ENCODE assay signal across 1 cellular context in genomic region chr11:79121351-79121750, GRCh38.
TF ChIP-seq lines count a peak whose summit lies in the region.

No MANE protein-coding gene starts in this region.

TF ChIP-seq in WTC11, 78 proteins besides CTCF, POLR2A, EP300 and RAD21 (continued from another document):
- no peak for TF ChIP-seq FOXP4 (CRISPR knock-in tag; IDR thresholded peaks at IDR 0.05)
TF ChIP-seq in WTC11: peak in this region for 0.
